8 cellular contexts compared by ENCODE assay signal in genomic region chr2:11465110-11465484, GRCh38. TPM values are rescaled to one million over a fixed set of nuclear protein-coding genes. Genes with fewer than 3 reads are reported as not detected.
DNase-seq lines count a peak whose midpoint lies in the region; ATAC-seq and TF ChIP-seq lines count a peak whose summit lies in the region.

No MANE protein-coding gene starts in this region.

- no peaks in the 10 kb centered on the region for H3F3A ChIP-seq in PC-3 (ENCODE audit: low read length, unreplicated experiment)

- TF ChIP-seq CTCF in CD8-positive, alpha-beta T cell (IDR thresholded peaks at IDR 0.05), result no peak
- TF ChIP-seq CTCF in PC-3 (conservative IDR thresholded peaks at IDR 0.05; ENCODE audit: low read depth, low read length) (no peak), osteocyte (IDR thresholded peaks at IDR 0.05) (no peak)

- H3K4me1 ChIP-seq in CD8-positive, alpha-beta T cell (ENCODE audit: insufficient read depth, low read length), result peaks cover 13% of the 10 kb centered on the region
- H3K4me1 ChIP-seq in PC-3 (ENCODE audit: insufficient read depth, low read length), result peaks cover 38% of the 10 kb centered on the region

- peaks cover 37% of the 10 kb centered on the region for H4K20me1 ChIP-seq in PC-3 (ENCODE audit: low read length)

- peak overlapping the region; percentile 95 for H3K4me2 ChIP-seq in PC-3 (ENCODE audit: low read length)

- no peaks in the 10 kb centered on the region for H3K27me3 ChIP-seq in CD8-positive, alpha-beta T cell (ENCODE audit: insufficient read depth, low read length)
- H3K27me3 ChIP-seq in PC-3 (ENCODE audit: low read length), result no peaks in the 10 kb centered on the region

- peaks cover 4% of the 10 kb centered on the region for H3K36me3 Mint-ChIP-seq in CD8-positive, alpha-beta T cell
- peaks cover 15% of the 10 kb centered on the region for H3K36me3 Mint-ChIP-seq in osteocyte (ENCODE audit: unreplicated experiment)

- peak overlapping the region; percentile 91 for H3K27ac Mint-ChIP-seq in CD8-positive, alpha-beta T cell
- peak overlapping the region; percentile 92 for H3K27ac Mint-ChIP-seq in osteocyte (ENCODE audit: unreplicated experiment)

- BruUV-seq in PC-3 (replicated peaks; lab: Mats Ljungman, UMichigan), result no TSS peak

- no peak for ATAC-seq in CD8-positive, alpha-beta T cell
- ATAC-seq in PC-3, result no peak

- CTCF ChIA-PET in CD8-positive, alpha-beta T cell (lab: Charles Lee), result interaction anchor here (0.6 to 6.2 kb wide), 5 partner anchors 14 to 1163 kb away, joined by 3 to 33 read pairs (median 4); a partner anchor contains a TSS
- CTCF ChIA-PET in PC-3 (lab: Charles Lee), result no interaction called here

- peak overlapping the region; percentile 85 for H3K9ac ChIP-seq in PC-3 (ENCODE audit: low read length)

- peaks cover 39% of the 10 kb centered on the region for H3K4me1 Mint-ChIP-seq in CD8-positive, alpha-beta T cell (ENCODE audit: low read depth)
- peaks cover 34% of the 10 kb centered on the region for H3K4me1 Mint-ChIP-seq in osteocyte (ENCODE audit: unreplicated experiment)

- intact Hi-C loops in CD8-positive, alpha-beta T cell (cut with DNase I, micrococcal nuclease), result loop anchor here (2.0 to 10.0 kb wide), 8 partner anchors 120 to 1343 kb away; partner anchors contain the start of genes PDIA6 (in 2 of the 2), ODC1 (in 1 of the 2), ROCK2 (in 1 of the 2) and RRM2 (in 1 of the 2)
- intact Hi-C loops in PC-3 (cut with micrococcal nuclease), result no loop called here

- POLR2A ChIA-PET in CD8-positive, alpha-beta T cell (lab: Charles Lee), result interaction anchor here (0.7 to 1.6 kb wide), 3 partner anchors 8 to 309 kb away, joined by 3 to 4 read pairs (median 3); partner anchors contain the start of gene ROCK2
- POLR2A ChIA-PET in PC-3 (lab: Charles Lee; ENCODE audit: unreplicated experiment), result no interaction called here

- no peaks in the 10 kb centered on the region for H3K9me2 ChIP-seq in PC-3 (replicated peaks; ENCODE audit: low read length)

- H3K27ac ChIP-seq in CD8-positive, alpha-beta T cell (ENCODE audit: low read depth, low read length), result no peak overlapping the region
- H3K27ac ChIP-seq in PC-3 (ENCODE audit: low read length), result peak overlapping the region; percentile 74
- H3K27ac ChIP-seq in epithelial cell of prostate, result peak overlapping the region; percentile 67

- peak overlapping the region; percentile 96 for H3K4me3 Mint-ChIP-seq in CD8-positive, alpha-beta T cell
- peak overlapping the region; percentile 91 for H3K4me3 Mint-ChIP-seq in osteocyte (ENCODE audit: unreplicated experiment)

- no peak for DNase-seq in CD8-positive, alpha-beta T cell
- DNase-seq in PC-3 (no peak), epithelial cell of prostate (ENCODE audit: low read depth, low spot score) (no peak), osteocyte (ENCODE audit: extremely low spot score, unreplicated experiment) (peak; percentile 3), NCI-H2029 treated with DMSO at 0.1 percent for 48 hours (lab: John Stamatoyannopoulos, UW) (no peak), NCI-H146 treated with DMSO at 0.1 percent for 48 hours (lab: John Stamatoyannopoulos, UW; ENCODE audit: unreplicated experiment) (no peak), DMS 273 (lab: John Stamatoyannopoulos, UW; ENCODE audit: unreplicated experiment) (no peak)
- no peak for DNase-seq in stimulated activated naive CD4-positive, alpha-beta T cell treated with Interleukin-2 at 50 U/mL for 16 hours (lab: John Stamatoyannopoulos, UW)

- peak overlapping the region; percentile 83 for H3K4me3 ChIP-seq in CD8-positive, alpha-beta T cell (ENCODE audit: low read depth, low read length)
- H3K4me3 ChIP-seq in PC-3 (ENCODE audit: low read length), result peak overlapping the region; percentile 87

- peaks cover 56% of the 10 kb centered on the region for H3K79me2 ChIP-seq in PC-3 (ENCODE audit: low read length)

- no peaks in the 10 kb centered on the region for H3K9me3 ChIP-seq in CD8-positive, alpha-beta T cell (ENCODE audit: low read length)
- H3K9me3 ChIP-seq in PC-3 (ENCODE audit: low read length), result no peaks in the 10 kb centered on the region

- no peaks in the 10 kb centered on the region for H3K27me3 Mint-ChIP-seq in CD8-positive, alpha-beta T cell (ENCODE audit: low read depth)
- peaks cover 8% of the 10 kb centered on the region for H3K27me3 Mint-ChIP-seq in osteocyte (ENCODE audit: unreplicated experiment)

- H3K9me3 Mint-ChIP-seq in CD8-positive, alpha-beta T cell, result no peaks in the 10 kb centered on the region
- H3K9me3 Mint-ChIP-seq in osteocyte (ENCODE audit: unreplicated experiment), result no peaks in the 10 kb centered on the region

- H3K36me3 ChIP-seq in CD8-positive, alpha-beta T cell (ENCODE audit: insufficient read depth, low read length), result no peaks in the 10 kb centered on the region
- H3K36me3 ChIP-seq in PC-3 (ENCODE audit: low read depth, low read length), result peaks cover 19% of the 10 kb centered on the region

- H2AFZ ChIP-seq in PC-3 (ENCODE audit: low read length), result peak overlapping the region; percentile 93

RNA-seq across cellular contexts. Expression of gene E2F6, which starts 0.9 kb away (rescaled TPM):
- total RNA-seq in CD8-positive, alpha-beta T cell, result 1 to 10 TPM; 4.9 to 5.0 TPM
- 26.8 and 27.1 TPM in 2 replicates for total RNA-seq in PC-3 (2014; rRNA removed)
- 14.8 and 16.9 TPM in 2 replicates for total RNA-seq in osteocyte
